Comparison of ENCODE assay signal across 1 cellular context in the genomic region with DNA sequence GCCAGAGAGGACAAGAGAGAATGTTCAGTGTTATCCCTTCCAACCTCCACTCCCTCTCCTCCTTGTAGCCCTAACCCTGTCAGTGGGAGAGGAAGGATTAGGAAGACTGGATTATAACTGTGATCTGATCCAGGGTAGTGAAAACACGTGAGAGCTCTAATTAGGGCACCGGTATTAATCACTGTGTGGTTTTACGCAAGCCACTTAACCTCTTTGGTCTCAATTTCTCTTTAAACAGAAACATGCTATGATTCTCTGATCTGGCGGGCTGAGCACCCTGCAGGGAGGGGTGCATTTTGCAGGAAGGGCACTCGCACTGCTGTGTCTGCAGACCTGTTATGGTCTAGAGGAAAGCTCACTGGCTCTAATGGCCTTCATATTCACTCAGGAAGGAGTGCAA.
TF ChIP-seq lines count a peak whose summit lies in the region.

No MANE protein-coding gene starts in this region.

TF ChIP-seq in IMR-90, 13 proteins besides CTCF, POLR2A, EP300 and RAD21 (continued from another document):
- TF ChIP-seq MXI1 (IDR thresholded peaks at IDR 0.05; ENCODE audit: borderline replicate concordance, low read depth, low read length) (no peak), MAFK (IDR thresholded peaks at IDR 0.05; ENCODE audit: low read depth, low read length) (no peak), RCOR1 (IDR thresholded peaks at IDR 0.05; ENCODE audit: insufficient replicate concordance, low read length) (no peak)
- TF ChIP-seq, protein P1, sequence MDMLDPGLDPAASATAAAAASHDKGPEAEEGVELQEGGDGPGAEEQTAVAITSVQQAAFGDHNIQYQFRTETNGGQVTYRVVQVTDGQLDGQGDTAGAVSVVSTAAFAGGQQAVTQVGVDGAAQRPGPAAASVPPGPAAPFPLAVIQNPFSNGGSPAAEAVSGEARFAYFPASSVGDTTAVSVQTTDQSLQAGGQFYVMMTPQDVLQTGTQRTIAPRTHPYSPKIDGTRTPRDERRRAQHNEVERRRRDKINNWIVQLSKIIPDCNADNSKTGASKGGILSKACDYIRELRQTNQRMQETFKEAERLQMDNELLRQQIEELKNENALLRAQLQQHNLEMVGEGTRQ (IDR thresholded peaks at IDR 0.05; ENCODE audit: low read depth, low read length), result no peak
